10 cellular contexts compared by ENCODE assay signal in genomic region chr2:120539937-120540718, GRCh38.
A peak's percentile ranks its signal among the peaks of the same experiment; 100 is the strongest.
DNase-seq lines count a peak whose midpoint lies in the region; ATAC-seq and TF ChIP-seq lines count a peak whose summit lies in the region.
"Had no signal": no experiment of that assay in that cellular context is flagged by ENCODE, and none has a peak within 500 bp of the region (broad histone marks: within the 10 kb centered on the region; RNA-seq: fewer than 3 reads in every experiment).

No MANE protein-coding gene starts in this region.

- BruUV-seq in PC-3 (replicated peaks; lab: Mats Ljungman, UMichigan): no TSS peak

- ATAC-seq in PC-3 (no peak), GM18517 (IDR thresholded peaks at IDR 0.05; ENCODE audit: unreplicated experiment) (no peak), HG03135 (IDR thresholded peaks at IDR 0.05; ENCODE audit: unreplicated experiment) (no peak)

- intact Hi-C loops in PC-3 (cut with micrococcal nuclease): no loop called here
- intact Hi-C loops in posterior vena cava (cut with DNase I): loop anchor here in 1 of 2 donors (10.0 kb wide), 1 partner anchor 195 kb away; the partner anchor contains the start of gene INHBB

- POLR2A ChIA-PET in PC-3 (lab: Charles Lee; ENCODE audit: unreplicated experiment): no interaction called here

- no peaks in the 10 kb centered on the region for H3K79me2 ChIP-seq in PC-3 (ENCODE audit: low read length)

- H3K9me2 ChIP-seq in PC-3 (replicated peaks; ENCODE audit: low read length): no peaks in the 10 kb centered on the region

- TF ChIP-seq CTCF in PC-3 (conservative IDR thresholded peaks at IDR 0.05; ENCODE audit: low read depth, low read length) (no peak), fibroblast of pulmonary artery (IDR thresholded peaks at IDR 0.05; ENCODE audit: low read length, missing control alignments) (no peak)

- CTCF ChIA-PET in PC-3 (lab: Charles Lee): no interaction called here

- H4K20me1 ChIP-seq in PC-3 (ENCODE audit: low read length): no peaks in the 10 kb centered on the region

- H3K4me3 ChIP-seq in PC-3 (ENCODE audit: low read length): no peak overlapping the region
- H3K4me3 ChIP-seq in fibroblast of pulmonary artery (replicated peaks; ENCODE audit: low read depth, low read length): no peak overlapping the region

- H3K4me1 ChIP-seq in PC-3 (ENCODE audit: insufficient read depth, low read length): peaks cover 21% of the 10 kb centered on the region; the same call in 1 of the 2 replicates

- no peaks in the 10 kb centered on the region for H3K27me3 ChIP-seq in PC-3 (ENCODE audit: low read length)

- H3K4me2 ChIP-seq in PC-3 (ENCODE audit: low read length): no peak overlapping the region

- no peaks in the 10 kb centered on the region for H3F3A ChIP-seq in PC-3 (ENCODE audit: low read length, unreplicated experiment)

- DNase-seq in ELF-1 (ENCODE audit: low read depth, low spot score) (peak; percentile 88), PC-3 (peak; percentile 60), fibroblast of pulmonary artery (ENCODE audit: low read depth) (peak; percentile 96), posterior vena cava (ENCODE audit: low spot score) (peak; percentile 91), caudate nucleus (lab: John Stamatoyannopoulos, UW) (no peak)
- DNase-seq in stimulated activated CD4-positive, alpha-beta T cell treated with anti-CD3 and anti-CD28 coated beads, Interleukin-2, amount 100 ng/mL, for 24 hours: no peak
- DNase-seq: activated naive CD4-positive, alpha-beta T cell treated with Interleukin-2 at 50 U/mL for 16 hours; NCI-H2081 treated with DMSO at 0.1 percent for 48 hours had no signal

- no peaks in the 10 kb centered on the region for H3K36me3 ChIP-seq in PC-3 (ENCODE audit: low read depth, low read length)

- no peak overlapping the region for H3K9ac ChIP-seq in PC-3 (ENCODE audit: low read length)

- H3K27ac ChIP-seq in PC-3 (ENCODE audit: low read length) (no peak overlapping the region), caudate nucleus (ENCODE audit: low read depth, low read length) (no peak overlapping the region)

- H2AFZ ChIP-seq in PC-3 (ENCODE audit: low read length): peak overlapping the region; percentile 58; the same call in 1 of the 2 replicates

- H3K9me3 ChIP-seq in PC-3 (ENCODE audit: low read length): no peaks in the 10 kb centered on the region

Comparison
In these comparisons a context has a peak if more than half of its experiments do, and no peak if none do; other contexts are left out.
1. DNase-seq: peak in ELF-1 (single experiment), PC-3 (single experiment), fibroblast of pulmonary artery (single experiment) and posterior vena cava (single experiment); none in stimulated activated CD4-positive, alpha-beta T cell treated with anti-CD3 and anti-CD28 coated beads, Interleukin-2, amount 100 ng/mL, for 24 hours (0 of 2) and caudate nucleus (0 of 61).